1 cellular context compared by ENCODE assay signal in the genomic region with DNA sequence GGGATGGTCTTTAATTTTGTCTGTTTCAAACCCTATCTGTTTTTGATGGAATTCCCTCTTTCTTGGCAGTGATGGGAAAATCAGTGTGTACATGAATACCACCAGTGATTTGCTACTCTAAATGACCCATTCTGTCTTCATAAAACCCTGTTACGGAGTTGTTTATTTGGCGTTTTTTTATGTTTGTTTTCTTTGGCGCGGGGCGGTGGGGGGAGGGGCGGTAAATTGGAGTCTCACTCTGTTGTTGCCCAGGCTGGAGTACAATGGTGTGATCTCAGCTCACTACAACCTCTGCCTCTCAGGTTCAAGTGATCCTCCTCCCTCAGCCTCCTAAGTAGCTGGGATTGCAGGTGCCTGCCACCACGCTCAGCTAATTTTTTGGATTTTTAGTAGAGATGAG.
TF ChIP-seq lines count a peak whose summit lies in the region.

No MANE protein-coding gene starts in this region.

TF ChIP-seq in HEK293, 187 proteins besides CTCF, POLR2A, EP300 and RAD21 (continued from another document and continues in another):
- TF ChIP-seq ZNF560 (tag by site-specific recombination; IDR thresholded peaks at IDR 0.05; ENCODE audit: borderline replicate concordance) (no peak), ZNF423 (tag by site-specific recombination; IDR thresholded peaks at IDR 0.05) (no peak), ZNF792 (tag by site-specific recombination; IDR thresholded peaks at IDR 0.05) (no peak), KLF10 (tag by site-specific recombination; IDR thresholded peaks at IDR 0.05) (no peak), ZBTB21 (tag by site-specific recombination; IDR thresholded peaks at IDR 0.05) (no peak), ZNF350 (tag by site-specific recombination; IDR thresholded peaks at IDR 0.05) (no peak), ZNF341 (tag by site-specific recombination; IDR thresholded peaks at IDR 0.05; ENCODE audit: low read depth) (no peak), ZSCAN30 (tag by site-specific recombination; IDR thresholded peaks at IDR 0.05) (no peak), HOXA7 (CRISPR knock-in tag; IDR thresholded peaks at IDR 0.05; ENCODE audit: borderline replicate concordance) (no peak), REPIN1 (tag by site-specific recombination; IDR thresholded peaks at IDR 0.05; ENCODE audit: low read depth) (no peak), ZNF600 (tag by site-specific recombination; IDR thresholded peaks at IDR 0.05) (peak; percentile 30; the same call in 1 of the 2 replicates), ZNF501 (tag by site-specific recombination; IDR thresholded peaks at IDR 0.05) (no peak), ZNF561 (tag by site-specific recombination; IDR thresholded peaks at IDR 0.05; ENCODE audit: borderline replicate concordance) (no peak), SP7 (tag by site-specific recombination; IDR thresholded peaks at IDR 0.05) (no peak), ZNF266 (tag by site-specific recombination; IDR thresholded peaks at IDR 0.05; ENCODE audit: low read depth) (no peak), ZNF558 (tag by site-specific recombination; IDR thresholded peaks at IDR 0.05) (no peak), ZNF830 (tag by site-specific recombination; IDR thresholded peaks at IDR 0.05; ENCODE audit: low read depth) (no peak), ZNF585B (tag by site-specific recombination; IDR thresholded peaks at IDR 0.05) (no peak), ZNF221 (tag by site-specific recombination; IDR thresholded peaks at IDR 0.05; ENCODE audit: borderline replicate concordance) (no peak), ZNF184 (tag by site-specific recombination; IDR thresholded peaks at IDR 0.05) (no peak), ZNF843 (tag by site-specific recombination; IDR thresholded peaks at IDR 0.05) (0 out of 2 replicates have a peak, but pooled peaks have one; percentile 18), ZNF777 (tag by site-specific recombination; IDR thresholded peaks at IDR 0.05; ENCODE audit: borderline replicate concordance) (no peak), IKZF3 (tag by site-specific recombination; IDR thresholded peaks at IDR 0.05) (no peak), ZNF530 (tag by site-specific recombination; IDR thresholded peaks at IDR 0.05; ENCODE audit: low read depth) (no peak), KLF9 (tag by site-specific recombination; IDR thresholded peaks at IDR 0.05; ENCODE audit: low read depth) (no peak), KLF16 (tag by site-specific recombination; IDR thresholded peaks at IDR 0.05) (no peak), BCL11B (tag by site-specific recombination; IDR thresholded peaks at IDR 0.05; ENCODE audit: low read depth) (no peak), KLF7 (tag by site-specific recombination; IDR thresholded peaks at IDR 0.05; ENCODE audit: borderline replicate concordance) (no peak), ZNF112 (tag by site-specific recombination; IDR thresholded peaks at IDR 0.05) (no peak)
- TF ChIP-seq, protein P1, sequence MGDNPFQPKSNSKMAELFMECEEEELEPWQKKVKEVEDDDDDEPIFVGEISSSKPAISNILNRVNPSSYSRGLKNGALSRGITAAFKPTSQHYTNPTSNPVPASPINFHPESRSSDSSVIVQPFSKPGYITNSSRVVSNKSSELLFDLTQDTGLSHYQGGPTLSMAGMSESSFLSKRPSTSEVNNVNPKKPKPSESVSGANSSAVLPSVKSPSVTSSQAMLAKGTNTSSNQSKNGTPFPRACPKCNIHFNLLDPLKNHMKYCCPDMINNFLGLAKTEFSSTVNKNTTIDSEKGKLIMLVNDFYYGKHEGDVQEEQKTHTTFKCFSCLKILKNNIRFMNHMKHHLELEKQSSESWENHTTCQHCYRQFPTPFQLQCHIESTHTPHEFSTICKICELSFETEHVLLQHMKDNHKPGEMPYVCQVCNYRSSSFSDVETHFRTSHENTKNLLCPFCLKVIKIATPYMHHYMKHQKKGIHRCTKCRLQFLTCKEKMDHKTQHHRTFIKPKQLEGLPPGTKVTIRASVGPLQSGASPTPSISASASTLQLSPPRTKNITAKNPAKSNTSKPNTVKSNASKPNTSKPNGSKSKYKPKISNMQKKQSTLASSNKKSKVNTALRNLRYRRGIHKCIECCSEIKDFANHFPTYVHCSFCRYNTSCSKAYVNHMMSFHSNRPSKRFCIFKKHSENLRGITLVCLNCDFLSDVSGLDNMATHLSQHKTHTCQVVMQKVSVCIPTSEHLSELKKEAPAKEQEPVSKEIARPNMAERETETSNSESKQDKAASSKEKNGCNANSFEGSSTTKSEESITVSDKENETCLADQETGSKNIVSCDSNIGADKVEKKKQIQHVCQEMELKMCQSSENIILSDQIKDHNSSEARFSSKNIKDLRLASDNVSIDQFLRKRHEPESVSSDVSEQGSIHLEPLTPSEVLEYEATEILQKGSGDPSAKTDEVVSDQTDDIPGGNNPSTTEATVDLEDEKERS (tag by site-specific recombination; IDR thresholded peaks at IDR 0.05): no peak
- TF ChIP-seq, protein P2, sequence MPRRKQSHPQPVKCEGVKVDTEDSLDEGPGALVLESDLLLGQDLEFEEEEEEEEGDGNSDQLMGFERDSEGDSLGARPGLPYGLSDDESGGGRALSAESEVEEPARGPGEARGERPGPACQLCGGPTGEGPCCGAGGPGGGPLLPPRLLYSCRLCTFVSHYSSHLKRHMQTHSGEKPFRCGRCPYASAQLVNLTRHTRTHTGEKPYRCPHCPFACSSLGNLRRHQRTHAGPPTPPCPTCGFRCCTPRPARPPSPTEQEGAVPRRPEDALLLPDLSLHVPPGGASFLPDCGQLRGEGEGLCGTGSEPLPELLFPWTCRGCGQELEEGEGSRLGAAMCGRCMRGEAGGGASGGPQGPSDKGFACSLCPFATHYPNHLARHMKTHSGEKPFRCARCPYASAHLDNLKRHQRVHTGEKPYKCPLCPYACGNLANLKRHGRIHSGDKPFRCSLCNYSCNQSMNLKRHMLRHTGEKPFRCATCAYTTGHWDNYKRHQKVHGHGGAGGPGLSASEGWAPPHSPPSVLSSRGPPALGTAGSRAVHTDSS (tag by site-specific recombination; IDR thresholded peaks at IDR 0.05): no peak
- TF ChIP-seq, protein P3, sequence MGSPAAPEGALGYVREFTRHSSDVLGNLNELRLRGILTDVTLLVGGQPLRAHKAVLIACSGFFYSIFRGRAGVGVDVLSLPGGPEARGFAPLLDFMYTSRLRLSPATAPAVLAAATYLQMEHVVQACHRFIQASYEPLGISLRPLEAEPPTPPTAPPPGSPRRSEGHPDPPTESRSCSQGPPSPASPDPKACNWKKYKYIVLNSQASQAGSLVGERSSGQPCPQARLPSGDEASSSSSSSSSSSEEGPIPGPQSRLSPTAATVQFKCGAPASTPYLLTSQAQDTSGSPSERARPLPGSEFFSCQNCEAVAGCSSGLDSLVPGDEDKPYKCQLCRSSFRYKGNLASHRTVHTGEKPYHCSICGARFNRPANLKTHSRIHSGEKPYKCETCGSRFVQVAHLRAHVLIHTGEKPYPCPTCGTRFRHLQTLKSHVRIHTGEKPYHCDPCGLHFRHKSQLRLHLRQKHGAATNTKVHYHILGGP (tag by site-specific recombination; IDR thresholded peaks at IDR 0.05): peak; percentile 20; the same call in 1 of the 2 replicates
- TF ChIP-seq, protein P4, sequence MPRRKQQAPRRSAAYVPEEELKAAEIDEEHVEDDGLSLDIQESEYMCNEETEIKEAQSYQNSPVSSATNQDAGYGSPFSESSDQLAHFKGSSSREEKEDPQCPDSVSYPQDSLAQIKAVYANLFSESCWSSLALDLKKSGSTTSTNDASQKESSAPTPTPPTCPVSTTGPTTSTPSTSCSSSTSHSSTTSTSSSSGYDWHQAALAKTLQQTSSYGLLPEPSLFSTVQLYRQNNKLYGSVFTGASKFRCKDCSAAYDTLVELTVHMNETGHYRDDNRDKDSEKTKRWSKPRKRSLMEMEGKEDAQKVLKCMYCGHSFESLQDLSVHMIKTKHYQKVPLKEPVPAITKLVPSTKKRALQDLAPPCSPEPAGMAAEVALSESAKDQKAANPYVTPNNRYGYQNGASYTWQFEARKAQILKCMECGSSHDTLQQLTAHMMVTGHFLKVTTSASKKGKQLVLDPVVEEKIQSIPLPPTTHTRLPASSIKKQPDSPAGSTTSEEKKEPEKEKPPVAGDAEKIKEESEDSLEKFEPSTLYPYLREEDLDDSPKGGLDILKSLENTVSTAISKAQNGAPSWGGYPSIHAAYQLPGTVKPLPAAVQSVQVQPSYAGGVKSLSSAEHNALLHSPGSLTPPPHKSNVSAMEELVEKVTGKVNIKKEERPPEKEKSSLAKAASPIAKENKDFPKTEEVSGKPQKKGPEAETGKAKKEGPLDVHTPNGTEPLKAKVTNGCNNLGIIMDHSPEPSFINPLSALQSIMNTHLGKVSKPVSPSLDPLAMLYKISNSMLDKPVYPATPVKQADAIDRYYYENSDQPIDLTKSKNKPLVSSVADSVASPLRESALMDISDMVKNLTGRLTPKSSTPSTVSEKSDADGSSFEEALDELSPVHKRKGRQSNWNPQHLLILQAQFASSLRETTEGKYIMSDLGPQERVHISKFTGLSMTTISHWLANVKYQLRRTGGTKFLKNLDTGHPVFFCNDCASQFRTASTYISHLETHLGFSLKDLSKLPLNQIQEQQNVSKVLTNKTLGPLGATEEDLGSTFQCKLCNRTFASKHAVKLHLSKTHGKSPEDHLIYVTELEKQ (tag by site-specific recombination; IDR thresholded peaks at IDR 0.05; ENCODE audit: borderline replicate concordance): no peak
- TF ChIP-seq, protein P5, sequence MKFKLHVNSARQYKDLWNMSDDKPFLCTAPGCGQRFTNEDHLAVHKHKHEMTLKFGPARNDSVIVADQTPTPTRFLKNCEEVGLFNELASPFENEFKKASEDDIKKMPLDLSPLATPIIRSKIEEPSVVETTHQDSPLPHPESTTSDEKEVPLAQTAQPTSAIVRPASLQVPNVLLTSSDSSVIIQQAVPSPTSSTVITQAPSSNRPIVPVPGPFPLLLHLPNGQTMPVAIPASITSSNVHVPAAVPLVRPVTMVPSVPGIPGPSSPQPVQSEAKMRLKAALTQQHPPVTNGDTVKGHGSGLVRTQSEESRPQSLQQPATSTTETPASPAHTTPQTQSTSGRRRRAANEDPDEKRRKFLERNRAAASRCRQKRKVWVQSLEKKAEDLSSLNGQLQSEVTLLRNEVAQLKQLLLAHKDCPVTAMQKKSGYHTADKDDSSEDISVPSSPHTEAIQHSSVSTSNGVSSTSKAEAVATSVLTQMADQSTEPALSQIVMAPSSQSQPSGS (tag by site-specific recombination; IDR thresholded peaks at IDR 0.05; ENCODE audit: low read depth): no peak
- TF ChIP-seq, protein P6, sequence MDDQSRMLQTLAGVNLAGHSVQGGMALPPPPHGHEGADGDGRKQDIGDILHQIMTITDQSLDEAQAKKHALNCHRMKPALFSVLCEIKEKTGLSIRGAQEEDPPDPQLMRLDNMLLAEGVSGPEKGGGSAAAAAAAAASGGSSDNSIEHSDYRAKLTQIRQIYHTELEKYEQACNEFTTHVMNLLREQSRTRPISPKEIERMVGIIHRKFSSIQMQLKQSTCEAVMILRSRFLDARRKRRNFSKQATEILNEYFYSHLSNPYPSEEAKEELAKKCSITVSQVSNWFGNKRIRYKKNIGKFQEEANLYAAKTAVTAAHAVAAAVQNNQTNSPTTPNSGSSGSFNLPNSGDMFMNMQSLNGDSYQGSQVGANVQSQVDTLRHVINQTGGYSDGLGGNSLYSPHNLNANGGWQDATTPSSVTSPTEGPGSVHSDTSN (CRISPR knock-in tag; IDR thresholded peaks at IDR 0.05): no peak
- TF ChIP-seq, protein P7, sequence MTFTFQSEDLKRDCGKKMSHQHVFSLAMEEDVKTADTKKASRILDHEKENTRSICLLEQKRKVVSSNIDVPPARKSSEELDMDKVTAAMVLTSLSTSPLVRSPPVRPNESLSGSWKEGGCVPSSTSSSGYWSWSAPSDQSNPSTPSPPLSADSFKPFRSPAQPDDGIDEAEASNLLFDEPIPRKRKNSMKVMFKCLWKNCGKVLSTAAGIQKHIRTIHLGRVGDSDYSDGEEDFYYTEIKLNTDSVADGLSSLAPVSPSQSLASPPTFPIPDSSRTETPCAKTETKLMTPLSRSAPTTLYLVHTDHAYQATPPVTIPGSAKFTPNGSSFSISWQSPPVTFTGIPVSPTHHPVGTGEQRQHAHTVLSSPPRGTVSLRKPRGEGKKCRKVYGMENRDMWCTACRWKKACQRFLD (tag by site-specific recombination; IDR thresholded peaks at IDR 0.05): no peak
- TF ChIP-seq, protein P8, sequence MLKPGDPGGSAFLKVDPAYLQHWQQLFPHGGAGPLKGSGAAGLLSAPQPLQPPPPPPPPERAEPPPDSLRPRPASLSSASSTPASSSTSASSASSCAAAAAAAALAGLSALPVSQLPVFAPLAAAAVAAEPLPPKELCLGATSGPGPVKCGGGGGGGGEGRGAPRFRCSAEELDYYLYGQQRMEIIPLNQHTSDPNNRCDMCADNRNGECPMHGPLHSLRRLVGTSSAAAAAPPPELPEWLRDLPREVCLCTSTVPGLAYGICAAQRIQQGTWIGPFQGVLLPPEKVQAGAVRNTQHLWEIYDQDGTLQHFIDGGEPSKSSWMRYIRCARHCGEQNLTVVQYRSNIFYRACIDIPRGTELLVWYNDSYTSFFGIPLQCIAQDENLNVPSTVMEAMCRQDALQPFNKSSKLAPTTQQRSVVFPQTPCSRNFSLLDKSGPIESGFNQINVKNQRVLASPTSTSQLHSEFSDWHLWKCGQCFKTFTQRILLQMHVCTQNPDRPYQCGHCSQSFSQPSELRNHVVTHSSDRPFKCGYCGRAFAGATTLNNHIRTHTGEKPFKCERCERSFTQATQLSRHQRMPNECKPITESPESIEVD (tag by site-specific recombination; IDR thresholded peaks at IDR 0.05): no peak
- TF ChIP-seq, protein P9, sequence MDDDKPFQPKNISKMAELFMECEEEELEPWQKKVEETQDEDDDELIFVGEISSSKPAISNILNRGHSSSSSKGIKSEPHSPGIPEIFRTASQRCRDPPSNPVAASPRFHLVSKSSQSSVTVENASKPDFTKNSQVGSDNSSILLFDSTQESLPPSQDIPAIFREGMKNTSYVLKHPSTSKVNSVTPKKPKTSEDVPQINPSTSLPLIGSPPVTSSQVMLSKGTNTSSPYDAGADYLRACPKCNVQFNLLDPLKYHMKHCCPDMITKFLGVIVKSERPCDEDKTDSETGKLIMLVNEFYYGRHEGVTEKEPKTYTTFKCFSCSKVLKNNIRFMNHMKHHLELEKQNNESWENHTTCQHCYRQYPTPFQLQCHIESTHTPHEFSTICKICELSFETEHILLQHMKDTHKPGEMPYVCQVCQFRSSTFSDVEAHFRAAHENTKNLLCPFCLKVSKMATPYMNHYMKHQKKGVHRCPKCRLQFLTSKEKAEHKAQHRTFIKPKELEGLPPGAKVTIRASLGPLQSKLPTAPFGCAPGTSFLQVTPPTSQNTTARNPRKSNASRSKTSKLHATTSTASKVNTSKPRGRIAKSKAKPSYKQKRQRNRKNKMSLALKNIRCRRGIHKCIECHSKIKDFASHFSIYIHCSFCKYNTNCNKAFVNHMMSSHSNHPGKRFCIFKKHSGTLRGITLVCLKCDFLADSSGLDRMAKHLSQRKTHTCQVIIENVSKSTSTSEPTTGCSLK (tag by site-specific recombination; IDR thresholded peaks at IDR 0.05): no peak
- TF ChIP-seq, protein P10, sequence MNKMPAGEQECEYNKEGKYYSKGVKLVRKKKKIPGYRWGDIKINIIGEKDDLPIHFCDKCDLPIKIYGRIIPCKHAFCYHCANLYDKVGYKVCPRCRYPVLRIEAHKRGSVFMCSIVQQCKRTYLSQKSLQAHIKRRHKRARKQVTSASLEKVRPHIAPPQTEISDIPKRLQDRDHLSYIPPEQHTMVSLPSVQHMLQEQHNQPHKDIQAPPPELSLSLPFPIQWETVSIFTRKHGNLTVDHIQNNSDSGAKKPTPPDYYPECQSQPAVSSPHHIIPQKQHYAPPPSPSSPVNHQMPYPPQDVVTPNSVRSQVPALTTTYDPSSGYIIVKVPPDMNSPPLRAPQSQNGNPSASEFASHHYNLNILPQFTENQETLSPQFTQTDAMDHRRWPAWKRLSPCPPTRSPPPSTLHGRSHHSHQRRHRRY (tag by site-specific recombination; IDR thresholded peaks at IDR 0.05): no peak
